ENCODE assay signal across 16 cellular contexts in genomic region chr4:80290665-80291064, GRCh38. TPM values are rescaled to one million over a fixed set of nuclear protein-coding genes. Genes with fewer than 3 reads are reported as not detected.
"Had no signal": no experiment of that assay in that cellular context is flagged by ENCODE, and none has a peak within 500 bp of the region (broad histone marks: within the 10 kb centered on the region; RNA-seq: fewer than 3 reads in every experiment).

No MANE protein-coding gene starts in this region.

RNA-seq across cellular contexts. Expression of gene FGF5, which starts 24.2 kb away (rescaled TPM):
- total RNA-seq: activated naive CD4-positive, alpha-beta T cell treated with anti-CD3 and anti-CD28 coated beads for 36 hours; activated naive CD4-positive, alpha-beta T cell treated with anti-CD3 and anti-CD28 coated beads, Interleukin-2, amount 50 U/mL, for 72 hours; activated naive CD8-positive, alpha-beta T cell treated with anti-CD3 and anti-CD28 coated beads for 36 hours; activated naive CD8-positive, alpha-beta T cell treated with anti-CD3 and anti-CD28 coated beads, Interleukin-2, amount 10 ng/mL, durations not matched to agents 7 days and 5 days; activated T-cell treated with anti-CD3 and anti-CD28 coated beads, Interleukin-2, amount 50 U/mL, for 4 hours; activated T-cell treated with anti-CD3 and anti-CD28 coated beads, Interleukin-2, amount 50 U/mL, for 72 hours; activated T-helper 1 cell treated with anti-CD3 and anti-CD28 coated beads, Interleukin-12 subunit alpha, Interleukin-12 subunit beta, Interleukin-2, Interleukin-4 antibody, amounts not matched to agents 30 ng/mL and 10 ng/mL and 1 ng/mL, durations not matched to agents 14 hours and 24 hours and 36 hours; activated T-helper 17 cell treated with anti-CD3 and anti-CD28 coated beads, Interleukin-2, amount 50 U/mL, for 72 hours; adrenal gland; ascending aorta; body of pancreas; breast epithelium had no signal
- polyA plus RNA-seq: adrenal gland, aorta had no signal

RNA-seq across cellular contexts. Expression of gene CFAP299, which starts 44.9 kb away (rescaled TPM):
- total RNA-seq: activated naive CD4-positive, alpha-beta T cell treated with anti-CD3 and anti-CD28 coated beads for 36 hours; activated naive CD4-positive, alpha-beta T cell treated with anti-CD3 and anti-CD28 coated beads, Interleukin-2, amount 50 U/mL, for 72 hours; activated naive CD8-positive, alpha-beta T cell treated with anti-CD3 and anti-CD28 coated beads for 36 hours; activated naive CD8-positive, alpha-beta T cell treated with anti-CD3 and anti-CD28 coated beads, Interleukin-2, amount 10 ng/mL, durations not matched to agents 7 days and 5 days; activated T-cell treated with anti-CD3 and anti-CD28 coated beads, Interleukin-2, amount 50 U/mL, for 4 hours; activated T-cell treated with anti-CD3 and anti-CD28 coated beads, Interleukin-2, amount 50 U/mL, for 72 hours; activated T-helper 1 cell treated with anti-CD3 and anti-CD28 coated beads, Interleukin-12 subunit alpha, Interleukin-12 subunit beta, Interleukin-2, Interleukin-4 antibody, amounts not matched to agents 30 ng/mL and 10 ng/mL and 1 ng/mL, durations not matched to agents 14 hours and 24 hours and 36 hours; activated T-helper 2 cell treated with anti-CD3 and anti-CD28 coated beads, Interferon-gamma antibody, Interleukin-2, Interleukin-4, amounts not matched to agents 10 μg/mL and 5 μg/mL and 100 μg/mL, durations not matched to agents 14 hours and 24 hours and 36 hours; adrenal gland; aorta; ascending aorta; astrocyte; body of pancreas; cardiac septum had no signal
- polyA plus RNA-seq: adrenal gland, aorta had no signal
